Comparison of ENCODE assay signal across 13 cellular contexts in the genomic region with DNA sequence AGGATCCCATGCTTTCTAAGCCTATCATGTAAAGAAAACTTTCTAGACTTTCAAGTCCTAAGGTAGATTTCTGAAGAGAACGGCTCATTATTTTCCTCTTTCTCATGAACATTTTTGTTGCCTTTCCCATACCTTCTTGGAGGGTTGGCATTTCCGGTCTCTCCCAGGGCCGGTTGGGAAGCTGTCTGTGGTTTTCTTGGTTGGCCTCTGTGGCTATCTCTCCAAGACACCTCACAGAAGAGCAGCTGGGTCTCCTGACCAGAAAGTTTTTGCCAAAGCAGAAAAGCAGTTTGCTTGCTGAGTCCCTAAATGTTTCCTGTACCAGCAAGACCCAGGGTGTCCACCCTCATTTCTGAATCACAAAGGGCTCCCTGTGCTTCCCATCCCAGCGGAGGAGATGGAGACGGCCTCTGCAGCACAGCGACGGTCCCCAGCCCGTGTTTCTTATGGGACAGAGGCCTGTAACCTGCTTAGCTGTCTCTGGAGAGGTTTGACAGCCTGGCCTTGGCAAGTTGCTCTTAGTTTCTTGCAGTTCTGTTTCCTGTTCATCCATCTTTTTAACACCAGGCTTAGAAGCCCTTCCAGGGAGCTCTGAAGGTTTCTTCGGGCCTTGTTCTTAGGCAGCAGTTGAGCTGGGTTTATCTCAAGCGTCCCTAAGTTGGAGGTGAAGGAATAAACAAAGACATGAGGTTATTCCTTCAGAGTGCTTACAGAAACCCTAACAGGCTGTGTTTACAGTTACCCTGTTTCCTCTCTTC. TPM values are rescaled to one million over a fixed set of nuclear protein-coding genes. Genes with fewer than 3 reads are reported as not detected.
DNase-seq lines count a peak whose midpoint lies in the region; ATAC-seq and TF ChIP-seq lines count a peak whose summit lies in the region.
"Had no signal": no experiment of that assay in that cellular context is flagged by ENCODE, and none has a peak within 500 bp of the region (broad histone marks: within the 10 kb centered on the region; RNA-seq: fewer than 3 reads in every experiment).

No MANE protein-coding gene starts in this region.

- H3K36me3 ChIP-seq in HUES48 (ENCODE audit: control insufficient read depth, insufficient read depth, low read length), result no peaks in the 10 kb centered on the region
- H3K36me3 ChIP-seq: adrenal gland, WERI-Rb-1 had no signal

- peak overlapping the region; percentile 22 for H3K27ac ChIP-seq in HUES48 (ENCODE audit: low read depth, low read length)
- H3K27ac ChIP-seq: adrenal gland, WERI-Rb-1 had no signal

- ATAC-seq in HG02840 (IDR thresholded peaks at IDR 0.05; ENCODE audit: low FRiP score, unreplicated experiment) (no peak), GM18502 (IDR thresholded peaks at IDR 0.05; ENCODE audit: poor library complexity, unreplicated experiment) (no peak), HG03565 (IDR thresholded peaks at IDR 0.05; ENCODE audit: unreplicated experiment) (no peak)

- no peak for TF ChIP-seq CTCF in chondrocyte (IDR thresholded peaks at IDR 0.05)
- TF ChIP-seq CTCF in neural crest cell (conservative IDR thresholded peaks at IDR 0.05), result no peak

- no peaks in the 10 kb centered on the region for H3K9me3 ChIP-seq in HUES48 (ENCODE audit: control insufficient read depth, insufficient read depth, low read length)
- H3K9me3 ChIP-seq: adrenal gland had no signal

- H3K9me3 Mint-ChIP-seq in chondrocyte (ENCODE audit: low read depth) (no peaks in the 10 kb centered on the region), neural crest cell (no peaks in the 10 kb centered on the region)

- H3K36me3 Mint-ChIP-seq in chondrocyte (ENCODE audit: low read depth) (no peaks in the 10 kb centered on the region), neural crest cell (ENCODE audit: low read depth) (peaks cover 21% of the 10 kb centered on the region)

- peaks cover 21% of the 10 kb centered on the region for H3K4me1 ChIP-seq in HUES48 (ENCODE audit: control insufficient read depth, insufficient read depth, low read length)
- H3K4me1 ChIP-seq: adrenal gland had no signal

- H3K4me3 ChIP-seq in HUES48 (ENCODE audit: low read depth, low read length), result no peak overlapping the region
- H3K4me3 ChIP-seq: adrenal gland had no signal

- no peak overlapping the region for H3K4me3 Mint-ChIP-seq in chondrocyte (ENCODE audit: unreplicated experiment)
- no peak overlapping the region for H3K4me3 Mint-ChIP-seq in neural crest cell

- H3K27me3 Mint-ChIP-seq in chondrocyte (ENCODE audit: low read depth) (peaks cover 3% of the 10 kb centered on the region), neural crest cell (ENCODE audit: low read depth) (no peaks in the 10 kb centered on the region)

- peak overlapping the region; percentile 65 for H3K27ac Mint-ChIP-seq in chondrocyte (ENCODE audit: unreplicated experiment)
- H3K27ac Mint-ChIP-seq in neural crest cell (ENCODE audit: unreplicated experiment), result peak overlapping the region; percentile 78

- peaks cover 14% of the 10 kb centered on the region for H3K4me1 Mint-ChIP-seq in chondrocyte (ENCODE audit: low read depth)
- H3K4me1 Mint-ChIP-seq in neural crest cell, result peaks cover 18% of the 10 kb centered on the region

- H3K9ac ChIP-seq in HUES48 (ENCODE audit: low read depth, low read length), result no peak overlapping the region

- no peaks in the 10 kb centered on the region for H3K27me3 ChIP-seq in HUES48 (ENCODE audit: control insufficient read depth, insufficient read depth, low read length)
- H3K27me3 ChIP-seq: adrenal gland had no signal

- DNase-seq in AG08396 (ENCODE audit: low spot score), result peak; percentile 49
- peak; percentile 39 for DNase-seq in chondrocyte (ENCODE audit: low spot score)
- no peak for DNase-seq in neural crest cell (ENCODE audit: low read depth, low spot score)
- DNase-seq in NOMO-1 treated with DMSO at 0.1 percent for 48 hours (lab: John Stamatoyannopoulos, UW; ENCODE audit: unreplicated experiment), result no peak
- DNase-seq: ACHN, activated T-cell treated with anti-CD3 and anti-CD28 coated beads for 4 hours, adrenal gland, NCI-H526 treated with DMSO at 0.1 percent for 48 hours, WERI-Rb-1 had no signal

RNA-seq across cellular contexts. Expression of a gene that starts 39.8 kb away (rescaled TPM):
- total RNA-seq in chondrocyte, result 0.52 to 2.2 TPM (median 1.6 TPM) in 3 replicates
- 132 and 143 TPM in 2 replicates for total RNA-seq in neural crest cell

Comparison
In these comparisons a context has a peak if more than half of its experiments do, and no peak if none do; other contexts are left out.
1. DNase-seq: peak in AG08396 (single experiment) and chondrocyte (single experiment); none in neural crest cell (single experiment) and NOMO-1 treated with DMSO at 0.1 percent for 48 hours (single experiment).
2. RNA of a gene that starts 39.8 kb away (total RNA-seq): 132 to 143 TPM in neural crest cell; 0.52 to 2.2 TPM in chondrocyte; every median in the first group is over 10 times any median in the second.